In genomic region chr12:34343345-34343744, GRCh38 we compare ENCODE assay signal across 24 cellular contexts.
"Had no signal": no experiment of that assay in that cellular context is flagged by ENCODE, and none has a peak within 500 bp of the region (broad histone marks: within the 10 kb centered on the region; RNA-seq: fewer than 3 reads in every experiment).

No MANE protein-coding gene starts in this region.

- ATAC-seq: activated CD8-positive, alpha-beta T cell treated with anti-CD3 and anti-CD28 coated beads for 36 hours; K562; PC-3 had no signal

- H3K4me3 ChIP-seq: ascending aorta, cardiac muscle cell, K562 had no signal

- H3K4me1 ChIP-seq: ascending aorta had no signal

- H3K36me3 ChIP-seq: ascending aorta, cardiac muscle cell had no signal

- H3K27me3 ChIP-seq: ascending aorta, cardiac muscle cell had no signal

- H3K27ac ChIP-seq: ascending aorta, cardiac muscle cell had no signal

- FAIRE-seq: K562, RCC 7860, TTC549 had no signal

- DNase-seq: activated CD4-positive, alpha-beta T cell treated with anti-CD3 and anti-CD28 coated beads, Interleukin-2, amount 10 ng/mL, durations not matched to agents 24 days and 14 days; activated CD4-positive, alpha-beta T cell treated with anti-CD3 and anti-CD28 coated beads, Interleukin-2, amount 50 U/mL, for 4 hours; activated CD8-positive, alpha-beta T cell treated with anti-CD3 and anti-CD28 coated beads for 36 hours; activated gamma-delta T cell; activated naive CD4-positive, alpha-beta T cell treated with Interleukin-2 at 50 U/mL for 16 hours; activated naive CD8-positive, alpha-beta T cell treated with anti-CD3 and anti-CD28 coated beads, Interleukin-2, amount 10 ng/mL, durations not matched to agents 7 days and 5 days; activated T-cell treated with anti-CD3 and anti-CD28 coated beads, Interleukin-2, amount 50 U/mL, for 24 hours; amygdala; Karpas-422; NCI-H1105; NCI-H1417 treated with DMSO at 0.1 percent for 48 hours; NCI-H187 treated with DMSO at 0.1 percent for 48 hours; NCI-H2081; NCI-H226; NCI-H446 treated with DMSO at 0.1 percent for 48 hours; NCI-H524; NCI-H69; PC-3; Right ventricle myocardium superior had no signal
